11 cellular contexts compared by ENCODE assay signal in genomic region chr6:96795481-96795880, GRCh38. TPM values are rescaled to one million over a fixed set of nuclear protein-coding genes. Genes with fewer than 3 reads are reported as not detected.
DNase-seq lines count a peak whose midpoint lies in the region; ATAC-seq and TF ChIP-seq lines count a peak whose summit lies in the region.
"Had no signal": no experiment of that assay in that cellular context is flagged by ENCODE, and none has a peak within 500 bp of the region (broad histone marks: within the 10 kb centered on the region; RNA-seq: fewer than 3 reads in every experiment).

No MANE protein-coding gene starts in this region.

- no peaks in the 10 kb centered on the region for H3K79me2 ChIP-seq in MM.1S (ENCODE audit: low read length)

- no peaks in the 10 kb centered on the region for H3K9me3 ChIP-seq in MM.1S (replicated peaks; ENCODE audit: insufficient read depth, low read length)

- no peaks in the 10 kb centered on the region for H3K27me3 ChIP-seq in MM.1S (replicated peaks; ENCODE audit: insufficient read depth, low read length)

- H3K4me1 ChIP-seq in MM.1S (ENCODE audit: low read length): peaks cover 20% of the 10 kb centered on the region

- in situ Hi-C loops in ACHN (cut with HindIII; ENCODE audit: low pct_ligation_motif_present, low pct_unique_long_range_greater_than_20kb, low sequenced_read_pairs): no loop called here

- peak overlapping the region; percentile 78; the same call in 1 of the 2 replicates for H3K27ac ChIP-seq in MM.1S (ENCODE audit: low read length)
- H3K27ac ChIP-seq: GM23248 had no signal

- peak overlapping the region; percentile 55 for H3K9ac ChIP-seq in MM.1S (ENCODE audit: low read length)
- H3K9ac ChIP-seq: GM23248 had no signal

- H4K20me1 ChIP-seq in MM.1S (ENCODE audit: insufficient read depth, low read length): no peaks in the 10 kb centered on the region

- H3K36me3 ChIP-seq in MM.1S (replicated peaks; ENCODE audit: insufficient read depth, low read length): 0 out of 2 replicates have a peak, but pooled peaks cover 4% of the 10 kb centered on the region

- ATAC-seq in GM19463 (IDR thresholded peaks at IDR 0.05; ENCODE audit: unreplicated experiment) (peak; percentile 63), HG02884 (IDR thresholded peaks at IDR 0.05; ENCODE audit: unreplicated experiment) (peak; percentile 98), left cardiac atrium (no peak)
- ATAC-seq: activated CD4-positive, CD25-positive, alpha-beta regulatory T cell treated with anti-CD3 and anti-CD28 coated beads, Interleukin-2, amount 50 U/mL, for 24 hours had no signal

- DNase-seq in CD1c-positive myeloid dendritic cell (ENCODE audit: extremely low spot score) (peak; percentile 5), MM.1S (peak; percentile 61), left cardiac atrium (no peak), ACHN (no peak)
- no peak for DNase-seq in activated CD4-positive, alpha-beta T cell treated with anti-CD3 and anti-CD28 coated beads, Interleukin-2, amount 50 U/mL, for 48 hours
- no peak for DNase-seq in stimulated activated naive CD4-positive, alpha-beta T cell treated with Interleukin-2 at 50 U/mL for 16 hours (lab: John Stamatoyannopoulos, UW)
- DNase-seq: Right ventricle myocardium superior had no signal

- peak overlapping the region; percentile 55 for H3K4me2 ChIP-seq in MM.1S (ENCODE audit: low read depth, low read length)

- H3K4me3 ChIP-seq in MM.1S (ENCODE audit: low read length): peak overlapping the region; percentile 21
- H3K4me3 ChIP-seq: GM23248 had no signal

- no peaks in the 10 kb centered on the region for H3K9me2 ChIP-seq in MM.1S (replicated peaks; ENCODE audit: insufficient read depth, low read length)

- H3F3A ChIP-seq in MM.1S (ENCODE audit: insufficient read depth, low read length): peaks cover 10% of the 10 kb centered on the region

- H2AFZ ChIP-seq in MM.1S (ENCODE audit: low read length): peak overlapping the region; percentile 41
- H2AFZ ChIP-seq: GM23248 had no signal

- no peak for TF ChIP-seq CTCF in MM.1S (IDR thresholded peaks at IDR 0.05; ENCODE audit: low read length)

- intact Hi-C loops in left cardiac atrium (cut with DNase I): no loop called here

RNA-seq across cellular contexts. Expression of gene GPR63, which starts 41.8 kb away (rescaled TPM):
- total RNA-seq in left cardiac atrium: under 1 TPM; 0.21 to 0.24 TPM

Comparison
In these comparisons a context has a peak if more than half of its experiments do, and no peak if none do; other contexts are left out.
1. DNase-seq: peak in CD1c-positive myeloid dendritic cell (single experiment) and MM.1S (single experiment); none in activated CD4-positive, alpha-beta T cell treated with anti-CD3 and anti-CD28 coated beads, Interleukin-2, amount 50 U/mL, for 48 hours (0 of 2), left cardiac atrium (single experiment), ACHN (single experiment) and stimulated activated naive CD4-positive, alpha-beta T cell treated with Interleukin-2 at 50 U/mL for 16 hours (single experiment).
2. ATAC-seq: peak in GM19463 (single experiment) and HG02884 (single experiment); none in left cardiac atrium (0 of 2).